Comparison of ENCODE assay signal across 17 cellular contexts in the genomic region with DNA sequence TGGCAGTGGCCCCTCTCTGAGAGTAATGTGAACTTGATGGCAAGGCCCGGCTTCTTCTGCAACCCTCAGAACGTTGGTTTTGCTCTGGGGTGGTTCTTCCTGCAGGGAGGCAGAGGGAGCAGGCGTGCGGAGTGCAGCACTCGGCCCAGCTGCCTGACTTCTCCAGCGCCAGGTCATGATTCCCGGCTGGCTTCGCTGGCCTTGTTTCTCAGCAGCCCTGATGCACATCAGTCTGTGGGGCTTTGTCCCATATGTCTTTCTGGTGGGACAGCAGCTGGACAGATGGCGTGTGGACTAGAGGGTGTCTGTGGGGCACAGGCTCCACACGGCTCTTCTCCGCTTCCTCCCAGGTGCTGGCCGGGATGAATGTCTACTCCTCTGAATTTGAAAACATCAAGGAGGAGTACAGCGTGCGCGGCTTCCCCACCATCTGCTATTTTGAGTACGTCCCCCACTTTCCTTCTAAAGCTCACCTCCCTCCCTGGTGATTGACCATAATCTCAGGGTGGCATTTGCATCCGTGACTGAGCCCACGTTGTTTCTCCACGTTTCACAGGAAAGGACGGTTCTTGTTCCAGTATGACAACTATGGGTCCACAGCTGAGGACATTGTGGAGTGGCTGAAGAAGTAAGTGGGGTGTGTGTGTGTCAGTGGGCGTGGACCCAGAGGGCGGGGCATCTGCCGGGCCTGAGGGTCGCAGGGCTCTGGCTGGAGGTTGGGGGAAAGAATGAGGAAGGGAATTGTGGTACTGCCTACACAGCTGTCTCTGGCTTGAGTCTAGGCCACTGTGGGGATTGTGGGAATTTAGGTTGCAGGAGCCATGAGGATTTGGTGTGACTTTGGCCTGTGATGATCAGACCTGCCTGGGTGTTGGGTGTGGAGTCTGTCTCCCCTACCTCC.
"Had no signal": no experiment of that assay in that cellular context is flagged by ENCODE, and none has a peak within 500 bp of the region (broad histone marks: within the 10 kb centered on the region; RNA-seq: fewer than 3 reads in every experiment).

No MANE protein-coding gene starts in this region.

- H3K36me3 Mint-ChIP-seq: immature natural killer cell had no signal

- H3K4me1 ChIP-seq: heart left ventricle, thyroid gland, uterus had no signal

- H3K27ac ChIP-seq: heart left ventricle, neural progenitor cell, ovary, thyroid gland, uterus had no signal

- FAIRE-seq: frontal cortex had no signal

- H3K9me3 ChIP-seq: heart left ventricle, ovary, thyroid gland, uterus had no signal

- H3K36me3 ChIP-seq: neural progenitor cell, ovary, uterus had no signal

- H3K4me3 ChIP-seq: heart left ventricle, neural progenitor cell, ovary, thyroid gland, uterus had no signal

- H3K27ac Mint-ChIP-seq: activated CD8-positive, alpha-beta memory T cell treated with anti-CD3 and anti-CD28 coated beads, Interleukin-2, amount 10 ng/mL, durations not matched to agents 7 days and 5 days; activated naive CD8-positive, alpha-beta T cell; immature natural killer cell had no signal

- ATAC-seq: activated CD8-positive, alpha-beta memory T cell treated with anti-CD3 and anti-CD28 coated beads, Interleukin-2, amount 10 ng/mL, durations not matched to agents 7 days and 5 days; sciatic nerve had no signal

- H3K27me3 Mint-ChIP-seq: activated CD8-positive, alpha-beta memory T cell treated with anti-CD3 and anti-CD28 coated beads, Interleukin-2, amount 10 ng/mL, durations not matched to agents 7 days and 5 days; activated naive CD8-positive, alpha-beta T cell had no signal

- H3K9me3 Mint-ChIP-seq: immature natural killer cell, neural progenitor cell had no signal

- H3K4me1 Mint-ChIP-seq: activated CD8-positive, alpha-beta memory T cell treated with anti-CD3 and anti-CD28 coated beads, Interleukin-2, amount 10 ng/mL, durations not matched to agents 7 days and 5 days; immature natural killer cell had no signal

- H3K4me3 Mint-ChIP-seq: activated CD8-positive, alpha-beta memory T cell treated with anti-CD3 and anti-CD28 coated beads, Interleukin-2, amount 10 ng/mL, durations not matched to agents 7 days and 5 days; activated naive CD8-positive, alpha-beta T cell; immature natural killer cell; neural progenitor cell had no signal

- DNase-seq: activated CD4-positive, alpha-beta T cell treated with anti-CD3 and anti-CD28 coated beads for 1 hour; activated CD4-positive, alpha-beta T cell treated with anti-CD3 and anti-CD28 coated beads, Interleukin-2, amount 50 U/mL, for 48 hours; activated CD8-positive, alpha-beta memory T cell treated with anti-CD3 and anti-CD28 coated beads, Interleukin-2, amount 10 ng/mL, durations not matched to agents 7 days and 5 days; activated T-cell treated with anti-CD3 and anti-CD28 coated beads, Interleukin-2, amount 50 U/mL, for 1 hour; effector CD8-positive, alpha-beta T cell; immature natural killer cell; midbrain; ovary; stimulated activated CD4-positive, alpha-beta T cell treated with anti-CD3 and anti-CD28 coated beads, Interleukin-12 subunit alpha, Interleukin-12 subunit beta, amount 100 ng/mL, for 4 hours; stimulated activated CD4-positive, alpha-beta T cell treated with anti-CD3 and anti-CD28 coated beads, Interleukin-2, amount 100 ng/mL, for 24 hours; thyroid gland; uterus had no signal

- H3K27me3 ChIP-seq: heart left ventricle, neural progenitor cell, ovary, thyroid gland, uterus had no signal
